ENCODE assay signal across 21 cellular contexts in genomic region chr3:38000965-38001455, GRCh38. TPM values are rescaled to one million over a fixed set of nuclear protein-coding genes. Genes with fewer than 3 reads are reported as not detected.
A peak's percentile ranks its signal among the peaks of the same experiment; 100 is the strongest.
DNase-seq lines count a peak whose midpoint lies in the region; ATAC-seq, FAIRE-seq and TF ChIP-seq lines count a peak whose summit lies in the region.
"Had no signal": no experiment of that assay in that cellular context is flagged by ENCODE, and none has a peak within 500 bp of the region (broad histone marks: within the 10 kb centered on the region; RNA-seq: fewer than 3 reads in every experiment).

No MANE protein-coding gene starts in this region.

- H3K27ac ChIP-seq in right cardiac atrium (ENCODE audit: low read length) (no peak overlapping the region), cingulate gyrus (ENCODE audit: low read depth, low read length) (peak overlapping the region; percentile 65), pancreas (no peak overlapping the region), breast epithelium (no peak overlapping the region)
- H3K27ac ChIP-seq: left ventricle myocardium inferior, thoracic aorta had no signal

- no peak for ATAC-seq in right cardiac atrium
- ATAC-seq in Right ventricle myocardium superior (ENCODE audit: poor library complexity): no peak
- no peak for ATAC-seq in pancreas
- no peak for ATAC-seq in GM18870 (IDR thresholded peaks at IDR 0.05; ENCODE audit: unreplicated experiment)
- ATAC-seq: T-cell had no signal

- H3K4me3 ChIP-seq in right cardiac atrium (ENCODE audit: low read length) (no peak overlapping the region), pancreas (no peak overlapping the region), breast epithelium (no peak overlapping the region)
- H3K4me3 ChIP-seq: left ventricle myocardium inferior, thoracic aorta had no signal

- DNase-seq in right cardiac atrium (peak in 2 of 3 donors; percentile 11 to 28), Right ventricle myocardium superior (no peak), pancreas (peak in 4 of 6 donors; percentile 1 to 56 (median 30)), SKM-1 (lab: John Stamatoyannopoulos, UW; ENCODE audit: unreplicated experiment) (no peak), breast epithelium (ENCODE audit: low spot score in 2 of 2) (no peak)
- DNase-seq: activated CD4-positive, alpha-beta T cell treated with anti-CD3 and anti-CD28 coated beads, Interleukin-2, amount 50 U/mL, for 4 hours; activated naive CD8-positive, alpha-beta T cell treated with anti-CD3 and anti-CD28 coated beads for 36 hours; DMS79 treated with DMSO at 0.1 percent for 48 hours; left ventricle myocardium inferior; NCI-H1092; NCI-H2029 treated with DMSO at 0.1 percent for 48 hours; NCI-H345; OCI-M1; SIG-M5 had no signal

- TF ChIP-seq CTCF in pancreas (IDR thresholded peaks at IDR 0.05) (no peak), breast epithelium (IDR thresholded peaks at IDR 0.05) (no peak)

- TF ChIP-seq POLR2A in breast epithelium (IDR thresholded peaks at IDR 0.05): no peak

- H3K27me3 ChIP-seq in right cardiac atrium (ENCODE audit: control insufficient read depth, insufficient read depth): no peaks in the 10 kb centered on the region
- H3K27me3 ChIP-seq in pancreas: no peaks in the 10 kb centered on the region
- H3K27me3 ChIP-seq in breast epithelium: no peaks in the 10 kb centered on the region

- H3K4me1 ChIP-seq in right cardiac atrium (ENCODE audit: control insufficient read depth, insufficient read depth, low read length): no peaks in the 10 kb centered on the region
- peaks cover 16 to 30% (median 17%) of the 10 kb centered on the region in 3 donors for H3K4me1 ChIP-seq in pancreas
- H3K4me1 ChIP-seq in breast epithelium: peaks cover 15 to 37% of the 10 kb centered on the region in 2 donors

- WGBS in right cardiac atrium: 96% methylated on average over 6 of the region's 6 CpGs
- WGBS in pancreas, 2 donors: 94 to 97% methylated on average over 6 of the region's 6 CpGs

- H3K36me3 ChIP-seq in pancreas (no peaks in the 10 kb centered on the region), breast epithelium (no peaks in the 10 kb centered on the region)

- intact Hi-C loops in right cardiac atrium (cut with DNase I) (no loop called here), Right ventricle myocardium superior (cut with DNase I) (no loop called here), pancreas (cut with DNase I) (no loop called here), breast epithelium (cut with DNase I; ENCODE audit: low total_unique reads) (no loop called here)

- H3K9me3 ChIP-seq in right cardiac atrium (ENCODE audit: control insufficient read depth, low read length): no peaks in the 10 kb centered on the region
- H3K9me3 ChIP-seq in pancreas: no peaks in the 10 kb centered on the region
- no peaks in the 10 kb centered on the region for H3K9me3 ChIP-seq in breast epithelium
- H3K9me3 ChIP-seq: left ventricle myocardium inferior, thoracic aorta had no signal

- no peak for FAIRE-seq in pancreas (lab: Jason Lieb, UNC)
- FAIRE-seq: GM12892 had no signal

RNA-seq across cellular contexts. Expression of gene VILL, which starts 10.4 kb away (rescaled TPM):
- total RNA-seq in right cardiac atrium: 1 to 10 TPM; 4.0 to 9.7 (median 8.8) TPM
- 5.4 TPM for polyA plus RNA-seq in right cardiac atrium
- 4.0 TPM for total RNA-seq in Right ventricle myocardium superior
- 1 to 10 TPM; 1.2 to 6.6 (median 2.7) TPM for total RNA-seq in pancreas
- 1 to 10 TPM; 5.1 to 7.0 TPM for polyA plus RNA-seq in pancreas
- total RNA-seq in breast epithelium: 10 to 100 TPM; 11.0 to 17.4 (median 15.4) TPM
- total RNA-seq: H4 had no signal

RNA-seq across cellular contexts. Expression of gene PLCD1, which starts 28.4 kb away (rescaled TPM):
- total RNA-seq in right cardiac atrium (10 to 100 TPM; 12.1 to 17.7 (median 15.2) TPM), Right ventricle myocardium superior (8.5 TPM), pancreas (10 to 100 TPM in 2 of 6 donors, 1 to 10 TPM in 4; 7.5 to 15.6 (median 8.9) TPM), breast epithelium (10 to 100 TPM; 17.0 to 36.2 (median 23.4) TPM)
- polyA plus RNA-seq in right cardiac atrium (11.2 TPM), pancreas (10 to 100 TPM; 14.3 to 14.6 TPM)

RNA-seq across cellular contexts. Expression of gene DLEC1, which starts 38.0 kb away (rescaled TPM):
- total RNA-seq in right cardiac atrium (1 to 10 TPM in 1 of 4 donors, under 1 TPM in 3; 0.23 to 1.0 (median 0.61) TPM), Right ventricle myocardium superior (0.16 TPM), pancreas (under 1 TPM; 0.14 to 0.60 (median 0.49) TPM), breast epithelium (1 to 10 TPM in 2 of 3 donors, under 1 TPM in 1; 0.98 to 2.0 (median 1.1) TPM)
- polyA plus RNA-seq in right cardiac atrium (0.48 TPM), pancreas (under 1 TPM; 0.61 to 0.75 TPM)
- total RNA-seq: LHCN-M2 had no signal

Comparison
In these comparisons a context has a peak if more than half of its experiments do, and no peak if none do; other contexts are left out.
1. DNase-seq: peak in right cardiac atrium (2 of 3) and pancreas (4 of 6); none in Right ventricle myocardium superior (single experiment), SKM-1 (single experiment) and breast epithelium (0 of 2).